Comparison of ENCODE assay signal across 24 cellular contexts in genomic region chr1:89667691-89668090, GRCh38. TPM values are rescaled to one million over a fixed set of nuclear protein-coding genes. Genes with fewer than 3 reads are reported as not detected.
A peak's percentile ranks its signal among the peaks of the same experiment; 100 is the strongest.
DNase-seq lines count a peak whose midpoint lies in the region; ATAC-seq lines count a peak whose summit lies in the region.
"Had no signal": no experiment of that assay in that cellular context is flagged by ENCODE, and none has a peak within 500 bp of the region (broad histone marks: within the 10 kb centered on the region; RNA-seq: fewer than 3 reads in every experiment).

No MANE protein-coding gene starts in this region.

- H3K27me3 Mint-ChIP-seq in activated CD4-positive, alpha-beta memory T cell treated with anti-CD3 and anti-CD28 coated beads for 36 hours: no peaks in the 10 kb centered on the region
- H3K27me3 Mint-ChIP-seq in activated CD4-positive, alpha-beta memory T cell treated with anti-CD3 and anti-CD28 coated beads, Interleukin-2, amount 10 ng/mL, durations not matched to agents 7 days and 5 days: no peaks in the 10 kb centered on the region
- no peaks in the 10 kb centered on the region for H3K27me3 Mint-ChIP-seq in CD8-positive, alpha-beta memory T cell
- H3K27me3 Mint-ChIP-seq in activated T-helper 2 cell treated with anti-CD3 and anti-CD28 coated beads, Interferon-gamma antibody, Interleukin-2, Interleukin-4, amounts not matched to agents 10 μg/mL and 5 μg/mL and 100 μg/mL, durations not matched to agents 14 hours and 24 hours and 36 hours (ENCODE audit: low read depth): no peaks in the 10 kb centered on the region
- H3K27me3 Mint-ChIP-seq in memory B cell: no peaks in the 10 kb centered on the region
- H3K27me3 Mint-ChIP-seq in stimulated activated naive B cell treated with anti-CD40 and anti-IgM and Interleukin-4, amounts not matched to agents 10 μg/mL and 1 μg/mL and 100 μg/mL, for 72 hours: no peaks in the 10 kb centered on the region
- H3K27me3 Mint-ChIP-seq: B cell, brain had no signal

- H3K4me1 Mint-ChIP-seq in activated CD4-positive, alpha-beta memory T cell treated with anti-CD3 and anti-CD28 coated beads for 36 hours (ENCODE audit: low read depth): peaks cover 90% of the 10 kb centered on the region
- peaks cover 85% of the 10 kb centered on the region for H3K4me1 Mint-ChIP-seq in activated CD4-positive, alpha-beta memory T cell treated with anti-CD3 and anti-CD28 coated beads, Interleukin-2, amount 10 ng/mL, durations not matched to agents 7 days and 5 days
- H3K4me1 Mint-ChIP-seq in CD8-positive, alpha-beta memory T cell: peaks cover 79 to 98% (median 97%) of the 10 kb centered on the region in 3 donors
- H3K4me1 Mint-ChIP-seq in activated T-helper 2 cell treated with anti-CD3 and anti-CD28 coated beads, Interferon-gamma antibody, Interleukin-2, Interleukin-4, amounts not matched to agents 10 μg/mL and 5 μg/mL and 100 μg/mL, durations not matched to agents 14 hours and 24 hours and 36 hours (ENCODE audit: low read depth): peaks cover 80% of the 10 kb centered on the region
- H3K4me1 Mint-ChIP-seq in memory B cell: peaks cover 25% of the 10 kb centered on the region
- H3K4me1 Mint-ChIP-seq in stimulated activated naive B cell treated with anti-CD40 and anti-IgM and Interleukin-4, amounts not matched to agents 10 μg/mL and 1 μg/mL and 100 μg/mL, for 72 hours: peaks cover 32 to 68% of the 10 kb centered on the region in 2 donors

- H3K4me3 ChIP-seq in CD8-positive, alpha-beta memory T cell (ENCODE audit: low read length): no peak overlapping the region
- H3K4me3 ChIP-seq: ovary, right atrium auricular region, spleen, transverse colon had no signal

- peaks cover 66% of the 10 kb centered on the region for H3K4me1 ChIP-seq in CD8-positive, alpha-beta memory T cell (ENCODE audit: insufficient read depth, low read length)

- POLR2A ChIA-PET in activated CD4-positive, alpha-beta memory T cell treated with anti-CD3 and anti-CD28 coated beads for 36 hours (lab: Charles Lee): interaction anchor here (0.6 to 1.4 kb wide), 4 partner anchors 27 to 41 kb away, joined by 3 to 5 read pairs (median 3); no protein-coding TSS in a partner anchor
- POLR2A ChIA-PET in activated CD4-positive, alpha-beta memory T cell treated with anti-CD3 and anti-CD28 coated beads, Interleukin-2, amount 10 ng/mL, durations not matched to agents 7 days and 5 days (lab: Charles Lee): interaction anchor here (0.7 to 6.9 kb wide), 11 partner anchors 9 to 95 kb away, joined by 3 to 53 read pairs (median 3); partner anchors contain the start of gene LRRC8C
- POLR2A ChIA-PET in CD8-positive, alpha-beta memory T cell (lab: Charles Lee): interaction anchor here (0.5 to 1.2 kb wide), 2 partner anchors 21 to 646 kb away, joined by 3 to 15 read pairs; no protein-coding TSS in a partner anchor

- H3K9me3 ChIP-seq in CD8-positive, alpha-beta memory T cell (ENCODE audit: low read length): no peaks in the 10 kb centered on the region
- H3K9me3 ChIP-seq: ovary had no signal

- no peaks in the 10 kb centered on the region for H3K36me3 ChIP-seq in CD8-positive, alpha-beta memory T cell (ENCODE audit: insufficient read depth, low read length)
- H3K36me3 ChIP-seq: ovary, right atrium auricular region, spleen, transverse colon had no signal

- no peak overlapping the region for H3K27ac ChIP-seq in CD8-positive, alpha-beta memory T cell (ENCODE audit: low read depth, low read length)
- H3K27ac ChIP-seq: KMS-11, ovary, right atrium auricular region, transverse colon had no signal

- H3K36me3 Mint-ChIP-seq in activated CD4-positive, alpha-beta memory T cell treated with anti-CD3 and anti-CD28 coated beads for 36 hours: peaks cover 23% of the 10 kb centered on the region
- peaks cover 54% of the 10 kb centered on the region for H3K36me3 Mint-ChIP-seq in activated CD4-positive, alpha-beta memory T cell treated with anti-CD3 and anti-CD28 coated beads, Interleukin-2, amount 10 ng/mL, durations not matched to agents 7 days and 5 days (ENCODE audit: low read depth)
- H3K36me3 Mint-ChIP-seq in CD8-positive, alpha-beta memory T cell: peaks cover 4 to 26% (median 9%) of the 10 kb centered on the region in 3 donors
- peaks cover 71% of the 10 kb centered on the region for H3K36me3 Mint-ChIP-seq in activated T-helper 2 cell treated with anti-CD3 and anti-CD28 coated beads, Interferon-gamma antibody, Interleukin-2, Interleukin-4, amounts not matched to agents 10 μg/mL and 5 μg/mL and 100 μg/mL, durations not matched to agents 14 hours and 24 hours and 36 hours (ENCODE audit: low read depth)
- H3K36me3 Mint-ChIP-seq in memory B cell: peaks cover 7% of the 10 kb centered on the region
- peaks cover 18 to 20% of the 10 kb centered on the region in 2 donors for H3K36me3 Mint-ChIP-seq in stimulated activated naive B cell treated with anti-CD40 and anti-IgM and Interleukin-4, amounts not matched to agents 10 μg/mL and 1 μg/mL and 100 μg/mL, for 72 hours

- no peak for DNase-seq in activated CD4-positive, alpha-beta memory T cell treated with anti-CD3 and anti-CD28 coated beads for 36 hours
- DNase-seq in activated CD4-positive, alpha-beta memory T cell treated with anti-CD3 and anti-CD28 coated beads, Interleukin-2, amount 10 ng/mL, durations not matched to agents 7 days and 5 days: no peak
- no peak for DNase-seq in CD8-positive, alpha-beta memory T cell
- DNase-seq in activated T-helper 2 cell treated with anti-CD3 and anti-CD28 coated beads, Interferon-gamma antibody, Interleukin-2, Interleukin-4, amounts not matched to agents 10 μg/mL and 5 μg/mL and 100 μg/mL, durations not matched to agents 14 hours and 24 hours and 36 hours (ENCODE audit: low spot score): no peak
- no peak for DNase-seq in memory B cell (ENCODE audit: low spot score in 2 of 2)
- DNase-seq in HT-29 (ENCODE audit: low spot score): no peak
- DNase-seq in stimulated activated naive B cell treated with anti-CD40 and anti-IgM and Interleukin-4, amounts not matched to agents 10 μg/mL and 1 μg/mL and 100 μg/mL, for 72 hours: no peak
- DNase-seq: activated CD4-positive, alpha-beta T cell treated with anti-CD3 and anti-CD28 coated beads for 48 hours; activated CD8-positive, alpha-beta memory T cell treated with anti-CD3 and anti-CD28 coated beads, Interleukin-2, amount 50 U/mL, for 48 hours; EL; mammary epithelial cell; NCI-H1694; NCI-H2171 treated with DMSO at 0.1 percent for 48 hours; NCI-H69; ovary; spleen; stimulated activated CD4-positive, alpha-beta T cell treated with anti-CD3 and anti-CD28 coated beads, Interleukin-4, amount 100 ng/mL, for 24 hours; transverse colon had no signal

- H3K9me3 Mint-ChIP-seq in activated CD4-positive, alpha-beta memory T cell treated with anti-CD3 and anti-CD28 coated beads for 36 hours: peaks cover 13% of the 10 kb centered on the region
- peaks cover 9% of the 10 kb centered on the region for H3K9me3 Mint-ChIP-seq in activated CD4-positive, alpha-beta memory T cell treated with anti-CD3 and anti-CD28 coated beads, Interleukin-2, amount 10 ng/mL, durations not matched to agents 7 days and 5 days
- H3K9me3 Mint-ChIP-seq in CD8-positive, alpha-beta memory T cell: peaks cover 0 to 9% (median 0%) of the 10 kb centered on the region in 5 donors
- H3K9me3 Mint-ChIP-seq in activated T-helper 2 cell treated with anti-CD3 and anti-CD28 coated beads, Interferon-gamma antibody, Interleukin-2, Interleukin-4, amounts not matched to agents 10 μg/mL and 5 μg/mL and 100 μg/mL, durations not matched to agents 14 hours and 24 hours and 36 hours: peaks cover 12% of the 10 kb centered on the region
- peaks cover 5% of the 10 kb centered on the region for H3K9me3 Mint-ChIP-seq in memory B cell
- peaks cover 0 to 4% of the 10 kb centered on the region in 2 donors for H3K9me3 Mint-ChIP-seq in stimulated activated naive B cell treated with anti-CD40 and anti-IgM and Interleukin-4, amounts not matched to agents 10 μg/mL and 1 μg/mL and 100 μg/mL, for 72 hours

- intact Hi-C loops in activated CD4-positive, alpha-beta memory T cell treated with anti-CD3 and anti-CD28 coated beads for 36 hours (cut with micrococcal nuclease): no loop called here
- intact Hi-C loops in activated T-helper 2 cell treated with anti-CD3 and anti-CD28 coated beads, Interferon-gamma antibody, Interleukin-2, Interleukin-4, amounts not matched to agents 10 μg/mL and 5 μg/mL and 100 μg/mL, durations not matched to agents 14 hours and 24 hours and 36 hours (cut with micrococcal nuclease): no loop called here

- ATAC-seq in memory B cell (ENCODE audit: low read depth) (no peak), HG02763 (IDR thresholded peaks at IDR 0.05; ENCODE audit: unreplicated experiment) (no peak)
- no peak for ATAC-seq in stimulated activated naive B cell treated with anti-CD40 and anti-IgM and Interleukin-4, amounts not matched to agents 10 μg/mL and 1 μg/mL and 100 μg/mL, for 72 hours (replicated peaks)
- ATAC-seq: Right ventricle myocardium inferior had no signal

- no peak overlapping the region for H3K4me3 Mint-ChIP-seq in activated CD4-positive, alpha-beta memory T cell treated with anti-CD3 and anti-CD28 coated beads for 36 hours
- no peak overlapping the region for H3K4me3 Mint-ChIP-seq in activated CD4-positive, alpha-beta memory T cell treated with anti-CD3 and anti-CD28 coated beads, Interleukin-2, amount 10 ng/mL, durations not matched to agents 7 days and 5 days
- peak overlapping the region in 1 of 7 donors; percentile 22 for H3K4me3 Mint-ChIP-seq in CD8-positive, alpha-beta memory T cell
- no peak overlapping the region for H3K4me3 Mint-ChIP-seq in activated T-helper 2 cell treated with anti-CD3 and anti-CD28 coated beads, Interferon-gamma antibody, Interleukin-2, Interleukin-4, amounts not matched to agents 10 μg/mL and 5 μg/mL and 100 μg/mL, durations not matched to agents 14 hours and 24 hours and 36 hours (ENCODE audit: low read depth)
- H3K4me3 Mint-ChIP-seq in memory B cell: no peak overlapping the region
- H3K4me3 Mint-ChIP-seq in stimulated activated naive B cell treated with anti-CD40 and anti-IgM and Interleukin-4, amounts not matched to agents 10 μg/mL and 1 μg/mL and 100 μg/mL, for 72 hours: no peak overlapping the region
- H3K4me3 Mint-ChIP-seq: B cell, brain had no signal

- H3K27ac Mint-ChIP-seq in activated CD4-positive, alpha-beta memory T cell treated with anti-CD3 and anti-CD28 coated beads for 36 hours: peak overlapping the region; percentile 3
- H3K27ac Mint-ChIP-seq in activated CD4-positive, alpha-beta memory T cell treated with anti-CD3 and anti-CD28 coated beads, Interleukin-2, amount 10 ng/mL, durations not matched to agents 7 days and 5 days: no peak overlapping the region
- peak overlapping the region in 7 of 8 donors; percentile 26 to 79 (median 59) for H3K27ac Mint-ChIP-seq in CD8-positive, alpha-beta memory T cell
- peak overlapping the region; percentile 67 for H3K27ac Mint-ChIP-seq in activated T-helper 2 cell treated with anti-CD3 and anti-CD28 coated beads, Interferon-gamma antibody, Interleukin-2, Interleukin-4, amounts not matched to agents 10 μg/mL and 5 μg/mL and 100 μg/mL, durations not matched to agents 14 hours and 24 hours and 36 hours
- H3K27ac Mint-ChIP-seq in memory B cell: peak overlapping the region; percentile 91
- no peak overlapping the region for H3K27ac Mint-ChIP-seq in stimulated activated naive B cell treated with anti-CD40 and anti-IgM and Interleukin-4, amounts not matched to agents 10 μg/mL and 1 μg/mL and 100 μg/mL, for 72 hours
- H3K27ac Mint-ChIP-seq: B cell, brain had no signal

- CTCF ChIA-PET in activated CD4-positive, alpha-beta memory T cell treated with anti-CD3 and anti-CD28 coated beads for 36 hours (lab: Charles Lee): interaction anchor here (1.2 to 1.9 kb wide), 4 partner anchors 28 to 96 kb away, joined by 3 to 10 read pairs (median 3); no protein-coding TSS in a partner anchor
- CTCF ChIA-PET in activated CD4-positive, alpha-beta memory T cell treated with anti-CD3 and anti-CD28 coated beads, Interleukin-2, amount 10 ng/mL, durations not matched to agents 7 days and 5 days (lab: Charles Lee): interaction anchor here (1.2 to 5.1 kb wide), 4 partner anchors 9 to 96 kb away, joined by 3 to 32 read pairs (median 5); no protein-coding TSS in a partner anchor
- CTCF ChIA-PET in CD8-positive, alpha-beta memory T cell (lab: Charles Lee): interaction anchor here (1.2 to 1.7 kb wide), 2 partner anchors 95 to 149 kb away, joined by 3 to 8 read pairs; no protein-coding TSS in a partner anchor

- H3K27me3 ChIP-seq in CD8-positive, alpha-beta memory T cell (ENCODE audit: insufficient read depth, low read length, poor library complexity, severe bottlenecking): no peaks in the 10 kb centered on the region
- H3K27me3 ChIP-seq: ovary, right atrium auricular region, spleen, transverse colon had no signal

RNA-seq across cellular contexts. Expression of gene LRRC8C, which starts 34.8 kb away (rescaled TPM):
- 10 to 100 TPM; 36.4 to 40.4 TPM for total RNA-seq in activated CD4-positive, alpha-beta memory T cell treated with anti-CD3 and anti-CD28 coated beads for 36 hours
- 10 to 100 TPM; 52.5 to 55.6 TPM for total RNA-seq in activated CD4-positive, alpha-beta memory T cell treated with anti-CD3 and anti-CD28 coated beads, Interleukin-2, amount 10 ng/mL, durations not matched to agents 7 days and 5 days
- total RNA-seq in CD8-positive, alpha-beta memory T cell: 10 to 100 TPM; 61.4 to 63.5 TPM
- 19.7 TPM for polyA plus RNA-seq in CD8-positive, alpha-beta memory T cell
- total RNA-seq in activated T-helper 2 cell treated with anti-CD3 and anti-CD28 coated beads, Interferon-gamma antibody, Interleukin-2, Interleukin-4, amounts not matched to agents 10 μg/mL and 5 μg/mL and 100 μg/mL, durations not matched to agents 14 hours and 24 hours and 36 hours: 56.1 and 56.5 TPM in 2 replicates
- total RNA-seq in HT-29 (2014; rRNA removed; shearing (Covaris generic)): 2.9 TPM in 2 replicates

Comparison
In these comparisons a context has a peak if more than half of its experiments do, and no peak if none do; other contexts are left out.
1. H3K27ac Mint-ChIP-seq: peak in activated CD4-positive, alpha-beta memory T cell treated with anti-CD3 and anti-CD28 coated beads for 36 hours (single experiment), CD8-positive, alpha-beta memory T cell (7 of 8), activated T-helper 2 cell treated with anti-CD3 and anti-CD28 coated beads, Interferon-gamma antibody, Interleukin-2, Interleukin-4, amounts not matched to agents 10 μg/mL and 5 μg/mL and 100 μg/mL, durations not matched to agents 14 hours and 24 hours and 36 hours (single experiment) and memory B cell (single experiment); none in activated CD4-positive, alpha-beta memory T cell treated with anti-CD3 and anti-CD28 coated beads, Interleukin-2, amount 10 ng/mL, durations not matched to agents 7 days and 5 days (single experiment) and stimulated activated naive B cell treated with anti-CD40 and anti-IgM and Interleukin-4, amounts not matched to agents 10 μg/mL and 1 μg/mL and 100 μg/mL, for 72 hours (single experiment).